In genomic region chr1:212951058-212951923, GRCh38 we compare ENCODE assay signal across 8 cellular contexts. TPM values are rescaled to one million over a fixed set of nuclear protein-coding genes. Genes with fewer than 3 reads are reported as not detected.
DNase-seq lines count a peak whose midpoint lies in the region; ATAC-seq and TF ChIP-seq lines count a peak whose summit lies in the region.

No MANE protein-coding gene starts in this region.

- H4K20me1 ChIP-seq in mammary epithelial cell (ENCODE audit: insufficient read depth, low read length), result peaks cover 3% of the 10 kb centered on the region

- CTCF ChIA-PET in mammary epithelial cell (lab: Charles Lee; ENCODE audit: low non-redundant PET), result interaction anchor here (0.6 kb wide), 1 partner anchor 61 kb away, joined by 4 read pairs; no protein-coding TSS in a partner anchor

- H3K79me2 ChIP-seq in mammary epithelial cell (ENCODE audit: insufficient read depth, low read length), result no peaks in the 10 kb centered on the region

- peak; percentile 7 for ATAC-seq in HG03457 (IDR thresholded peaks at IDR 0.05; ENCODE audit: unreplicated experiment)
- ATAC-seq in HG02571 (IDR thresholded peaks at IDR 0.05; ENCODE audit: unreplicated experiment), result no peak
- no peak for ATAC-seq in HG02678 (IDR thresholded peaks at IDR 0.05; ENCODE audit: unreplicated experiment)

- TF ChIP-seq CTCF in mammary epithelial cell (conservative IDR thresholded peaks at IDR 0.05 in 1 of 2, IDR thresholded peaks at IDR 0.05 in 1 of 2; ENCODE audit: extremely low read depth in 1 of 2, insufficient read depth in 1 of 2, low read depth in 1 of 2, low read length in 2 of 2), result no peak

- in situ Hi-C loops in mammary epithelial cell (cut with MboI; ENCODE audit: low sequenced_read_pairs in 2 of 2), result no loop called here

- no peaks in the 10 kb centered on the region for H3K9me3 ChIP-seq in mammary epithelial cell (replicated peaks; ENCODE audit: insufficient read depth, low read length)
- H3K9me3 ChIP-seq in mesodermal cell (ENCODE audit: control insufficient read depth, low read length), result no peaks in the 10 kb centered on the region

- H3K27me3 ChIP-seq in mammary epithelial cell (ENCODE audit: insufficient read depth, low read length), result peaks cover 21% of the 10 kb centered on the region

- no TSS peak for BruUV-seq in mammary epithelial cell (replicated peaks; lab: Mats Ljungman, UMichigan)

- H3K36me3 ChIP-seq in mammary epithelial cell (ENCODE audit: insufficient read depth, low read length) (no peaks in the 10 kb centered on the region), mesodermal cell (ENCODE audit: control insufficient read depth, insufficient read depth, low read length) (peaks cover 9% of the 10 kb centered on the region)

- WGBS in mammary epithelial cell (ENCODE audit: low coverage, missing lambda C conversion rate), result 10% methylated on average over 8 of the region's 74 CpGs
- 1 to 3% methylated on average over 28 to 39 of the region's 74 CpGs for WGBS in mesodermal cell (ENCODE audit: insufficient coverage in 2 of 2), 2 experiments

- DNase-seq in GM03348 (ENCODE audit: low spot score), result peak; percentile 32
- no peak for DNase-seq in mammary epithelial cell
- DNase-seq in COLO829 (ENCODE audit: low spot score), result no peak
- no peak for DNase-seq in NCI-H226

- peak overlapping the region; percentile 84 for H2AFZ ChIP-seq in mammary epithelial cell (ENCODE audit: low read depth, low read length)

- H3K27ac ChIP-seq in mammary epithelial cell (ENCODE audit: insufficient read depth, low read depth, low read length) (no peak overlapping the region), mesodermal cell (ENCODE audit: low read depth, low read length, severe bottlenecking) (no peak overlapping the region)

- H3K4me3 ChIP-seq in mammary epithelial cell (replicated peaks in 1 of 3; ENCODE audit: insufficient read depth in 1 of 3, low read depth in 2 of 3, low read length in 3 of 3), result peak overlapping the region; percentile 45 to 55 (median 53)
- H3K4me3 ChIP-seq in mesodermal cell (ENCODE audit: extremely low read depth, insufficient read depth, low read length, poor library complexity, severe bottlenecking), result peak overlapping the region; percentile 68

- no peak overlapping the region for H3K9ac ChIP-seq in mammary epithelial cell (ENCODE audit: insufficient read depth, low read length)

- dilution Hi-C loops in mammary epithelial cell (cut with HindIII; ENCODE audit: low sequenced_read_pairs), result no loop called here

- H3K4me1 ChIP-seq in mammary epithelial cell (ENCODE audit: insufficient read depth, low read length) (peaks cover 8% of the 10 kb centered on the region), mesodermal cell (ENCODE audit: control insufficient read depth, insufficient read depth, low read length, poor library complexity, severe bottlenecking) (no peaks in the 10 kb centered on the region)

- intact Hi-C loops in mammary epithelial cell (cut with micrococcal nuclease), result no loop called here

- H3K4me2 ChIP-seq in mammary epithelial cell (ENCODE audit: insufficient read depth, low read depth, low read length), result peak overlapping the region; percentile 97

RNA-seq across cellular contexts. Expression of gene VASH2, which starts 0.9 kb away (rescaled TPM):
- under 1 TPM in 1 of 2 donors, not detected in 1; 0.68 TPM for total RNA-seq in mammary epithelial cell
- polyA plus RNA-seq in mammary epithelial cell, result 0.17 TPM
- polyA minus RNA-seq in mammary epithelial cell, result not detected
- polyA plus RNA-seq in mesodermal cell (2013, experiment 1 of 2), result 9.2 TPM
- polyA plus RNA-seq in mesodermal cell (2013, experiment 2 of 2), result 9.3 TPM
